8 cellular contexts compared by ENCODE assay signal in the genomic region with DNA sequence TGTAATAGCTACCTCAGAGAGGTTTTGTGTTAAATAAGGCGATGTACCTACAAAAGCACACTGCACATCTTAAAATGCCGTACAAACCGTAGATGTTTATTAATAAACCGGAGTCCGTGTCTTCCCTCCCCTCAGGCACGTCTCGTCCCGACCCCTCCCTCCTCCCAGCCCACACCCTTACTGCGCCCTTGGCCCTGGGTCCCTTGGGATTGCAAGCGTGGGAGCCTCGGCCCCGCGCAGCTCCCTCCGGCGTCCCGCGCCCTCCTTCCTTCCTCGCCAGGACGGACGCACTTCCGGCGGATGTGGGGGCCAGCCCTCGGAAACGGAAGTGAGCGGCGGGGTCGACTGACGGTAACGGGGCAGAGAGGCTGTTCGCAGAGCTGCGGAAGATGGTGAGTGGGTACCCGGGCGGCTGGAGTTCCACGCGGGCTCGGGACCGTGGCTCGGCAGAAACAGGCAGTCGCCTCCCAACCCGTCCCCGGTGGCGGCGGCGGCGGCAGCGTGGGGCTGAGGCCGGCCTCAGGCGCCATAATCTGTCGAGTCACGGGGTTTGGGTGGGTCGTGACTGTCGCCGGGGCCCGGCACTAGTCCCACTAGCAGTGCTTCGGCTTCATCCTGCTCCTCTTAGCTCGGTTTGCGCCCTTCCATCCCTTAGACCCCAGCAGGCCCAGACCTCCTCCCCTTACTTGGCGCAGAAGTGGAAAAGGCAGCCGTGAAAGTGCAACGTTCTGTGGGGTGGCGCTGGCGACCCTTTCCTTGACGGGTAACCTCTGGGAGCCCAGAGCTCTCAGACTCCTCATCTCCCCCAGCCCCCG. TPM values are rescaled to one million over a fixed set of nuclear protein-coding genes. Genes with fewer than 3 reads are reported as not detected.
DNase-seq lines count a peak whose midpoint lies in the region; ATAC-seq and TF ChIP-seq lines count a peak whose summit lies in the region.

A gene with protein sequence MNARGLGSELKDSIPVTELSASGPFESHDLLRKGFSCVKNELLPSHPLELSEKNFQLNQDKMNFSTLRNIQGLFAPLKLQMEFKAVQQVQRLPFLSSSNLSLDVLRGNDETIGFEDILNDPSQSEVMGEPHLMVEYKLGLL (plus strand): TSS at position 335 of the 815 bp plus-strand sequence. CDS start 55 bp downstream, at position 390.

- POLR2A ChIA-PET in T-cell (lab: Charles Lee) = interaction anchor here (0.6 to 1.5 kb wide), 10 partner anchors 9 to 475 kb away, joined by 3 to 4 read pairs (median 3); no protein-coding TSS in a partner anchor

- H3K36me3 Mint-ChIP-seq in T-cell = peaks cover 18% of the 10 kb centered on the region

- no peaks in the 10 kb centered on the region for H3K9me3 ChIP-seq in transverse colon

- TF ChIP-seq POLR2A in transverse colon (IDR thresholded peaks at IDR 0.05) = peak; percentile 96

- H3K27ac ChIP-seq in adipose tissue (ENCODE audit: low read depth, low read length) = peak within 1 kb of the TSS; percentile 32
- H3K27ac ChIP-seq in transverse colon = peak within 1 kb of the TSS; percentile 88 to 93 (median 92)

- no peak for TF ChIP-seq CTCF in GM12865 (IDR thresholded peaks at IDR 0.05; ENCODE audit: insufficient read depth, low read depth, low read length, missing control alignments)
- no peak for TF ChIP-seq CTCF in transverse colon (IDR thresholded peaks at IDR 0.05)

- ATAC-seq in HG02610 (IDR thresholded peaks at IDR 0.05; ENCODE audit: unreplicated experiment) (peak; percentile 87), T-cell (replicated peaks in 1 of 4) (peak; percentile 89 to 96 (median 94))

- peak within 1 kb of the TSS; percentile 91 for H3K4me3 ChIP-seq in GM12865 (ENCODE audit: low read depth, low read length)
- peak within 1 kb of the TSS; percentile 73 to 91 (median 81) for H3K4me3 ChIP-seq in transverse colon

- H3K4me1 Mint-ChIP-seq in T-cell = peaks cover 56 to 70% (median 59%) of the 10 kb centered on the region in 3 donors

- no peaks in the 10 kb centered on the region for H3K9me3 Mint-ChIP-seq in T-cell

- peak; percentile 95 for DNase-seq in GM12865 (ENCODE audit: low read depth)
- peak; percentile 64 for DNase-seq in NCI-H1105 (lab: John Stamatoyannopoulos, UW)
- DNase-seq in T-cell = peak; percentile 83 to 96 (median 92)
- DNase-seq in cardiac septum (ENCODE audit: low spot score) = peak; percentile 98
- peak; percentile 87 for DNase-seq in pons (ENCODE audit: low spot score)
- DNase-seq in transverse colon = peak; percentile 94

- H3K36me3 ChIP-seq in transverse colon = peaks cover 0 to 19% (median 7%) of the 10 kb centered on the region in 4 donors

- intact Hi-C loops in cardiac septum (cut with DNase I) = loop anchor here (5.0 kb wide), 1 partner anchor 58 kb away; a partner anchor contains a TSS
- intact Hi-C loops in transverse colon (cut with DNase I; ENCODE audit: low total_unique reads) = no loop called here

- H3K27me3 ChIP-seq in transverse colon = no peaks in the 10 kb centered on the region

- CTCF ChIA-PET in T-cell (lab: Charles Lee) = interaction anchor here (0.6 to 1.1 kb wide), 4 partner anchors 21 to 515 kb away, joined by 3 to 5 read pairs (median 4); no protein-coding TSS in a partner anchor

- peak within 1 kb of the TSS; percentile 96 to 98 (median 97) for H3K4me3 Mint-ChIP-seq in T-cell

- in situ Hi-C loops in transverse colon (cut with MboI; ENCODE audit: low pct_ligation_motif_present in 1 of 4, low pct_unique_long_range_greater_than_20kb in 1 of 4, low sequenced_read_pairs in 3 of 4) = no loop called here

- no peaks in the 10 kb centered on the region for H3K27me3 Mint-ChIP-seq in T-cell

- peak within 1 kb of the TSS; percentile 95 to 97 for H3K27ac Mint-ChIP-seq in T-cell

- TF ChIP-seq EP300 in transverse colon (IDR thresholded peaks at IDR 0.05; ENCODE audit: low read depth) = peak; percentile 64

- 0% methylated on average over 62 to 64 of the region's 64 CpGs for WGBS in adipose tissue, 3 donors
- WGBS in transverse colon (ENCODE audit: low coverage in 1 of 2), 2 donors = 0% methylated on average over 1 to 61 of the region's 64 CpGs

- H3K4me1 ChIP-seq in transverse colon = peaks cover 22 to 45% (median 28%) of the 10 kb centered on the region in 4 donors

RNA-seq across cellular contexts. Expression of the gene that starts here (rescaled TPM):
- total RNA-seq in T-cell (10 to 100 TPM; 21.4 to 24.7 (median 23.3) TPM), cardiac septum (82.8 TPM), transverse colon (10 to 100 TPM; 24.7 to 56.8 (median 44.0) TPM)
- polyA plus RNA-seq in adipose tissue = 10 to 100 TPM; 28.1 to 96.7 (median 85.3) TPM

Comparison
In these comparisons a context has a peak if more than half of its experiments do, and no peak if none do; other contexts are left out.
1. Peak in every context shown above with its lines: DNase-seq, ATAC-seq, H3K4me3 ChIP-seq and H3K27ac ChIP-seq.